ENCODE assay signal across 11 cellular contexts in the genomic region with DNA sequence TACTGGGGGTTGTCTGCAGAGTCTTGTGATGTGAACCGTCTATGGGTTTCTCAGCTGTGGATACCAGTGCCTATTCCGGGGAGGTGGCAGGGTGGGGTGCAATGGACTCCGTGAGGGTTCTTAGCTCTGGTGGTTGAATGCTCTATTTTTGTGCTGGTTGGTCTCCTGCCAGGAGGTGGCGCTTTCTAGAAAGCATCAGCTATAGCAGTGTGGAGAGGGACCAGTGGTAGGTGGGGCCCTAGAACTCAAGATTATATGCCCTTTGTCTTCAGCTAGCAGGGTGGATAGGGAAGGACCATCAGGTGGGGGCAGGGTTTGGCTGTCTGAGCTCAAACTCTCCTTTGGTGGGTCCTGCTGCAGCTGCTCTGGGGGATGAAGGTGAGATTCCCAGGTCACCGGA.
DNase-seq lines count a peak whose midpoint lies in the region; ATAC-seq, FAIRE-seq and TF ChIP-seq lines count a peak whose summit lies in the region.
"Had no signal": no experiment of that assay in that cellular context is flagged by ENCODE, and none has a peak within 500 bp of the region (broad histone marks: within the 10 kb centered on the region; RNA-seq: fewer than 3 reads in every experiment).

No MANE protein-coding gene starts in this region.

- H4K20me1 ChIP-seq in HepG2 (ENCODE audit: insufficient read depth, low read length), result no peaks in the 10 kb centered on the region

- no peaks in the 10 kb centered on the region for H3K79me2 ChIP-seq in HepG2 (ENCODE audit: insufficient read depth, low read length)

- whole genome bisulfite sequencing in HepG2 (ENCODE audit: low lambda C conversion rate), result 0% methylated on average over 2 of the region's 5 CpGs
- WGBS in right lobe of liver (ENCODE audit: insufficient coverage, low coverage, low lambda C conversion rate, missing lambda C conversion rate), result 14% methylated on average over 4 of the region's 5 CpGs
- 44 to 66% methylated on average over 5 of the region's 5 CpGs for WGBS in lower leg skin, 2 donors

- no TSS peak for BruUV-seq in HepG2 (replicated peaks; lab: Mats Ljungman, UMichigan)

- FAIRE-seq in HepG2 (lab: Jason Lieb, UNC) (no peak), RCC 7860 (lab: Jason Lieb, UNC) (no peak)

- TF ChIP-seq POLR2A in HepG2 (IDR thresholded peaks at IDR 0.05; ENCODE audit: insufficient read depth in 1 of 2, low read depth in 2 of 2, low read length in 2 of 2) (no peak), right lobe of liver (IDR thresholded peaks at IDR 0.05) (no peak), lower leg skin (IDR thresholded peaks at IDR 0.05) (no peak)

- H3K4me3 ChIP-seq in HepG2 (replicated peaks in 1 of 3; ENCODE audit: insufficient read depth in 1 of 3, low read depth in 2 of 3, low read length in 3 of 3) (no peak overlapping the region), right lobe of liver (no peak overlapping the region), MG63 (no peak overlapping the region), lower leg skin (ENCODE audit: low read depth, poor library complexity, severe bottlenecking) (no peak overlapping the region)
- H3K4me3 ChIP-seq: ascending aorta had no signal

- H3K4me1 ChIP-seq in HepG2 (ENCODE audit: insufficient read depth, low read length) (no peaks in the 10 kb centered on the region), right lobe of liver (no peaks in the 10 kb centered on the region)
- H3K4me1 ChIP-seq: ascending aorta had no signal

- H3K27me3 ChIP-seq in HepG2 (ENCODE audit: control insufficient read depth in 1 of 2, insufficient read depth in 2 of 2, low read length in 2 of 2), result no peaks in the 10 kb centered on the region
- H3K27me3 ChIP-seq in right lobe of liver, result no peaks in the 10 kb centered on the region
- H3K27me3 ChIP-seq in MG63, result no peaks in the 10 kb centered on the region
- H3K27me3 ChIP-seq: ascending aorta had no signal

- peak; percentile 63 for ATAC-seq in HepG2
- ATAC-seq in right lobe of liver, result no peak
- ATAC-seq in HG02870 (IDR thresholded peaks at IDR 0.05; ENCODE audit: unreplicated experiment), result no peak
- ATAC-seq: activated CD8-positive, alpha-beta memory T cell treated with anti-CD3 and anti-CD28 coated beads, Interleukin-2, amount 10 ng/mL, durations not matched to agents 7 days and 5 days; left lobe of liver had no signal

- H3K9ac ChIP-seq in HepG2 (ENCODE audit: insufficient read depth, low read depth, low read length), result no peak overlapping the region

- POLR2A ChIA-PET in HepG2 (lab: Yijun Ruan, JAX), result no interaction called here

- in situ Hi-C loops in HepG2 (cut with HindIII; ENCODE audit: extremely low pct_ligation_motif_present, low pct_unique_long_range_greater_than_20kb), result loop anchor here (25.0 kb wide), 1 partner anchor 660 kb away; no protein-coding TSS in a partner anchor

- CTCF ChIA-PET in HepG2 (lab: Yijun Ruan, JAX; ENCODE audit: low intra/inter-chr PET ratio, low total read pairs), result interaction anchor here (1.2 kb wide), 1 partner anchor 674 kb away, joined by 3 read pairs; no protein-coding TSS in a partner anchor

- no peak for TF ChIP-seq RAD21 in HepG2 (CRISPR knock-in tag; IDR thresholded peaks at IDR 0.05)

- no peak for TF ChIP-seq EP300 in HepG2 (IDR thresholded peaks at IDR 0.05; ENCODE audit: low read depth in 2 of 2, low read length in 2 of 2)
- no peak for TF ChIP-seq EP300 in HepG2 (CRISPR knock-in tag; IDR thresholded peaks at IDR 0.05; ENCODE audit: borderline replicate concordance)

- DNase-seq in HepG2 (ENCODE audit: low spot score) (peak; percentile 4), right lobe of liver (no peak), MG63 (peak; percentile 8), cerebellar cortex (ENCODE audit: low spot score) (peak; percentile 22), lower leg skin (ENCODE audit: low spot score in 2 of 2) (no peak), RCC 7860 (ENCODE audit: low spot score) (no peak)
- peak; percentile 24 for DNase-seq in stimulated activated CD8-positive, alpha-beta memory T cell treated with anti-CD3 and anti-CD28 coated beads, Interleukin-4, amount 100 ng/mL, for 48 hours
- DNase-seq: activated CD8-positive, alpha-beta memory T cell treated with anti-CD3 and anti-CD28 coated beads, Interleukin-2, amount 10 ng/mL, durations not matched to agents 7 days and 5 days had no signal

- no peak overlapping the region for H2AFZ ChIP-seq in HepG2 (ENCODE audit: low read length)

- no peaks in the 10 kb centered on the region for H3K9me3 ChIP-seq in HepG2 (ENCODE audit: low read length)
- no peaks in the 10 kb centered on the region for H3K9me3 ChIP-seq in right lobe of liver
- no peaks in the 10 kb centered on the region; the same call in 1 of the 2 replicates for H3K9me3 ChIP-seq in MG63
- H3K9me3 ChIP-seq: ascending aorta had no signal

- intact Hi-C loops in HepG2 (cut with micrococcal nuclease; ENCODE audit: unreplicated experiment) (no loop called here), right lobe of liver (cut with DNase I) (no loop called here), lower leg skin (cut with DNase I; ENCODE audit: low total_unique reads) (no loop called here)

- TF ChIP-seq CTCF in HepG2 (CRISPR knock-in tag; IDR thresholded peaks at IDR 0.05) (peak; percentile 48), right lobe of liver (IDR thresholded peaks at IDR 0.05) (no peak), lower leg skin (IDR thresholded peaks at IDR 0.05) (no peak)

- no peaks in the 10 kb centered on the region for H3K36me3 ChIP-seq in HepG2 (replicated peaks in 1 of 2; ENCODE audit: control insufficient read depth in 1 of 2, insufficient read depth in 2 of 2, low read length in 2 of 2)
- no peaks in the 10 kb centered on the region for H3K36me3 ChIP-seq in right lobe of liver
- no peaks in the 10 kb centered on the region for H3K36me3 ChIP-seq in MG63
- H3K36me3 ChIP-seq: ascending aorta had no signal

- H3K4me2 ChIP-seq in HepG2 (ENCODE audit: low read depth, low read length), result no peak overlapping the region

- H3K27ac ChIP-seq in HepG2 (ENCODE audit: extremely low read length, insufficient read depth, low read length) (no peak overlapping the region), right lobe of liver (no peak overlapping the region)
- H3K27ac ChIP-seq: ascending aorta had no signal

TF ChIP-seq in HepG2, 621 proteins besides CTCF, POLR2A, EP300 and RAD21:
- peak; percentile 43; the same call in 1 of the 2 replicates for TF ChIP-seq SMC3 (IDR thresholded peaks at IDR 0.05; ENCODE audit: low read length)
- peak; percentile 30; the same call in 1 of the 2 replicates for TF ChIP-seq STAG1 (CRISPR knock-in tag; IDR thresholded peaks at IDR 0.05)
- TF ChIP-seq HNRNPH1 (optimal IDR thresholded peaks at IDR 0.05; ENCODE audit: low read depth, low read length), result no peak

Comparison
In these comparisons a context has a peak if more than half of its experiments do, and no peak if none do; other contexts are left out.
1. DNase-seq: peak in HepG2 (single experiment), MG63 (single experiment), cerebellar cortex (single experiment) and stimulated activated CD8-positive, alpha-beta memory T cell treated with anti-CD3 and anti-CD28 coated beads, Interleukin-4, amount 100 ng/mL, for 48 hours (single experiment); none in right lobe of liver (0 of 3), lower leg skin (0 of 2) and RCC 7860 (single experiment).